ENCODE assay signal across 16 cellular contexts in the genomic region with DNA sequence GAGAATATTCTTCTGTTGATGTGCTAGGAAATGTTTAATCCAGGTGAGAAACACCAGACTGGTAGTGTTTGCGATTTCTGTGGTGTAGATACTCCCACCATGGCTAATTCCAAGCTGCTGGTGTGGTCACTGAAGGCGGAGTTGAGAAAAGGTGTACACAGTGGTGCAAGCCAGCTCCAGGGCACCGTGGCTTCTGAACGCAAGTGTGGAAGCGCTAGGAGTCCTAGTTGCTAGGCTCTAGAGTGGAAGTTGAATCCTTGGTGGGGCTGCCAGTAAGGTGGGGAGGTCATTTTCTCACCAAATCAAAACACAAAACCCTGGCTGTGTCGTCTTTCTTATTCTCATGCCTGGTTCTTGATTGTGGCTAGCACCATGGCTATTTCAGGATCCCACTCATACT.
"Had no signal": no experiment of that assay in that cellular context is flagged by ENCODE, and none has a peak within 500 bp of the region (broad histone marks: within the 10 kb centered on the region; RNA-seq: fewer than 3 reads in every experiment).

No MANE protein-coding gene starts in this region.

- H3K27ac Mint-ChIP-seq: activated CD8-positive, alpha-beta T cell treated with anti-CD3 and anti-CD28 coated beads for 36 hours; endodermal cell; stimulated activated memory B cell treated with anti-CD40 and anti-IgM and Interleukin-4, amounts not matched to agents 10 μg/mL and 1 μg/mL and 100 μg/mL, for 72 hours had no signal

- H3K4me3 ChIP-seq: spleen, uterus had no signal

- H3K36me3 ChIP-seq: uterus, WERI-Rb-1 had no signal

- H3K27ac ChIP-seq: uterus, WERI-Rb-1 had no signal

- ATAC-seq: activated CD8-positive, alpha-beta T cell treated with anti-CD3 and anti-CD28 coated beads for 36 hours; stimulated activated memory B cell treated with anti-CD40 and anti-IgM and Interleukin-4, amounts not matched to agents 10 μg/mL and 1 μg/mL and 100 μg/mL, for 72 hours had no signal

- H3K36me3 Mint-ChIP-seq: stimulated activated memory B cell treated with anti-CD40 and anti-IgM and Interleukin-4, amounts not matched to agents 10 μg/mL and 1 μg/mL and 100 μg/mL, for 72 hours had no signal

- H3K27me3 ChIP-seq: spleen, uterus had no signal

- DNase-seq: activated CD4-positive, alpha-beta T cell treated with anti-CD3 and anti-CD28 coated beads for 4 hours; activated CD8-positive, alpha-beta memory T cell treated with anti-CD3 and anti-CD28 coated beads, Interleukin-2, amount 50 U/mL, for 4 hours; activated CD8-positive, alpha-beta T cell treated with anti-CD3 and anti-CD28 coated beads for 36 hours; activated naive CD4-positive, alpha-beta T cell; dermis blood vessel endothelial cell; endodermal cell; erythroblast; islet precursor cell; left ventricle myocardium superior; spleen; stimulated activated CD4-positive, alpha-beta T cell treated with anti-CD3 and anti-CD28 coated beads, Interleukin-1b, Interleukin-23, amount 100 ng/mL, for 48 hours; uterus; WERI-Rb-1 had no signal

- H3K4me3 Mint-ChIP-seq: activated CD8-positive, alpha-beta T cell treated with anti-CD3 and anti-CD28 coated beads for 36 hours; central memory CD8-positive, alpha-beta T cell; endodermal cell; neural crest cell; stimulated activated memory B cell treated with anti-CD40 and anti-IgM and Interleukin-4, amounts not matched to agents 10 μg/mL and 1 μg/mL and 100 μg/mL, for 72 hours had no signal

- H3K4me1 Mint-ChIP-seq: central memory CD8-positive, alpha-beta T cell; stimulated activated memory B cell treated with anti-CD40 and anti-IgM and Interleukin-4, amounts not matched to agents 10 μg/mL and 1 μg/mL and 100 μg/mL, for 72 hours had no signal

- H3K9me3 Mint-ChIP-seq: activated CD8-positive, alpha-beta T cell treated with anti-CD3 and anti-CD28 coated beads for 36 hours; central memory CD8-positive, alpha-beta T cell; neural crest cell; stimulated activated memory B cell treated with anti-CD40 and anti-IgM and Interleukin-4, amounts not matched to agents 10 μg/mL and 1 μg/mL and 100 μg/mL, for 72 hours had no signal

- H3K9me3 ChIP-seq: spleen, uterus had no signal
